ENCODE assay signal across 21 cellular contexts in the genomic region with DNA sequence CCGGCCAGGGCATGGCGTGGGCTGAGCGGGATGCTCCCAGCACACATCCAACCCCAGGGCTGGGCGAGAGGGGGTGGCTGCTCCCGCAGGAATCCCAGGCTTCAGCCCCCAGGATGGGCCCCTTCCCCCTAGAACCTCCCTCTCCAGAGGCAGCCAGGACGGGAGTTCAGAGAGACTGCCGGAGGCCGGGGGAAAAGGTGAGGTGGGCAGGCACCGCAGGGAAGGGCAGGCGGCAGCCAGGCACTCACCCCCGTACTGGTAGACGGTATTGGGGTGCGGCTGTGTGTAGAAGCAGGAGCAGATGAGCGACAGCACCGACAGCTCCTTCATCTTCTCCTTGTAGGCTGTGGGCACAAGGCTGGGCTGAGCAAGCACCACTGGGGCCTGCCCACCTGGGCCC. TPM values are rescaled to one million over a fixed set of nuclear protein-coding genes. Genes with fewer than 3 reads are reported as not detected.
DNase-seq lines count a peak whose midpoint lies in the region; ATAC-seq, FAIRE-seq and TF ChIP-seq lines count a peak whose summit lies in the region.
"Had no signal": no experiment of that assay in that cellular context is flagged by ENCODE, and none has a peak within 500 bp of the region (broad histone marks: within the 10 kb centered on the region; RNA-seq: fewer than 3 reads in every experiment).

No MANE protein-coding gene starts in this region.

- intact Hi-C loops in kidney (cut with DNase I), result no loop called here

- H3K9ac ChIP-seq in kidney (ENCODE audit: low read length in 2 of 2), result no peak overlapping the region

- TF ChIP-seq CTCF in RWPE2 (IDR thresholded peaks at IDR 0.05; ENCODE audit: poor library complexity, severe bottlenecking) (no peak), kidney (IDR thresholded peaks at IDR 0.05; ENCODE audit: borderline replicate concordance, extremely low read depth, insufficient read depth) (no peak)

- H3K9me3 ChIP-seq in RWPE2 (ENCODE audit: severe bottlenecking) (no peaks in the 10 kb centered on the region), kidney (ENCODE audit: control insufficient read depth in 1 of 2, low read length in 2 of 2) (no peaks in the 10 kb centered on the region)
- H3K9me3 ChIP-seq: HAP-1, SJCRH30 had no signal

- no peaks in the 10 kb centered on the region for H3K9me3 Mint-ChIP-seq in activated T-cell treated with anti-CD3 and anti-CD28 coated beads, Interleukin-2, amount 50 U/mL, for 4 hours
- H3K9me3 Mint-ChIP-seq in stimulated activated effector memory CD8-positive, alpha-beta T cell treated with anti-CD3 and anti-CD28 coated beads, Interleukin-12 subunit alpha, Interleukin-12 subunit beta, amount 100 ng/mL, for 72 hours, result no peaks in the 10 kb centered on the region
- H3K9me3 Mint-ChIP-seq: IgD-negative memory B cell had no signal

- peaks cover 11% of the 10 kb centered on the region for H3K4me1 Mint-ChIP-seq in activated T-cell treated with anti-CD3 and anti-CD28 coated beads, Interleukin-2, amount 50 U/mL, for 4 hours (ENCODE audit: low read depth)
- H3K4me1 Mint-ChIP-seq in stimulated activated effector memory CD8-positive, alpha-beta T cell treated with anti-CD3 and anti-CD28 coated beads, Interleukin-12 subunit alpha, Interleukin-12 subunit beta, amount 100 ng/mL, for 72 hours, result peaks cover 24% of the 10 kb centered on the region

- no peaks in the 10 kb centered on the region for H3K36me3 Mint-ChIP-seq in activated T-cell treated with anti-CD3 and anti-CD28 coated beads, Interleukin-2, amount 50 U/mL, for 4 hours (ENCODE audit: insufficient read depth)
- H3K36me3 Mint-ChIP-seq in stimulated activated effector memory CD8-positive, alpha-beta T cell treated with anti-CD3 and anti-CD28 coated beads, Interleukin-12 subunit alpha, Interleukin-12 subunit beta, amount 100 ng/mL, for 72 hours, result peaks cover 15% of the 10 kb centered on the region

- H3K27ac ChIP-seq in RWPE2 (ENCODE audit: poor library complexity, severe bottlenecking), result no peak overlapping the region
- no peak overlapping the region for H3K27ac ChIP-seq in kidney (ENCODE audit: low read depth in 2 of 2, low read length in 2 of 2)
- H3K27ac ChIP-seq: SJCRH30 had no signal

- H3K4me1 ChIP-seq in RWPE2 (ENCODE audit: insufficient read depth, poor library complexity, severe bottlenecking) (no peaks in the 10 kb centered on the region), kidney (ENCODE audit: control insufficient read depth in 1 of 2, insufficient read depth in 1 of 2, low read depth in 1 of 2, low read length in 2 of 2) (peaks cover 0 to 5% of the 10 kb centered on the region in 2 donors)
- H3K4me1 ChIP-seq: SJCRH30 had no signal

- H3K27ac Mint-ChIP-seq in stimulated activated effector memory CD8-positive, alpha-beta T cell treated with anti-CD3 and anti-CD28 coated beads, Interleukin-12 subunit alpha, Interleukin-12 subunit beta, amount 100 ng/mL, for 72 hours, result no peak overlapping the region

- peak overlapping the region; percentile 19 for H3K4me3 Mint-ChIP-seq in activated T-cell treated with anti-CD3 and anti-CD28 coated beads, Interleukin-2, amount 50 U/mL, for 4 hours
- peak overlapping the region; percentile 89 for H3K4me3 Mint-ChIP-seq in stimulated activated effector memory CD8-positive, alpha-beta T cell treated with anti-CD3 and anti-CD28 coated beads, Interleukin-12 subunit alpha, Interleukin-12 subunit beta, amount 100 ng/mL, for 72 hours

- H3K36me3 ChIP-seq in RWPE2 (ENCODE audit: low read depth) (no peaks in the 10 kb centered on the region), kidney (ENCODE audit: control insufficient read depth in 1 of 2, insufficient read depth in 2 of 2, low read length in 2 of 2) (no peaks in the 10 kb centered on the region)
- H3K36me3 ChIP-seq: HAP-1, SJCRH30 had no signal

- H3K4me3 ChIP-seq in RWPE2 (ENCODE audit: severe bottlenecking) (no peak overlapping the region), kidney (ENCODE audit: low read length in 2 of 2) (no peak overlapping the region)
- H3K4me3 ChIP-seq: HAP-1, SJCRH30 had no signal

- H3K27me3 Mint-ChIP-seq in activated T-cell treated with anti-CD3 and anti-CD28 coated beads, Interleukin-2, amount 50 U/mL, for 4 hours (ENCODE audit: low read depth), result no peaks in the 10 kb centered on the region

- H3K27me3 ChIP-seq in RWPE2 (ENCODE audit: insufficient read depth, poor library complexity, severe bottlenecking), result no peaks in the 10 kb centered on the region
- H3K27me3 ChIP-seq: SJCRH30 had no signal

- no peak for ATAC-seq in activated T-cell treated with anti-CD3 and anti-CD28 coated beads, Interleukin-2, amount 50 U/mL, for 4 hours
- no peak for ATAC-seq in RWPE2 (ENCODE audit: low read depth)
- ATAC-seq in stimulated activated effector memory CD8-positive, alpha-beta T cell treated with anti-CD3 and anti-CD28 coated beads, Interleukin-12 subunit alpha, Interleukin-12 subunit beta, amount 100 ng/mL, for 72 hours, result no peak
- no peak for ATAC-seq in GM19452 (IDR thresholded peaks at IDR 0.05; ENCODE audit: unreplicated experiment)

- DNase-seq in activated T-cell treated with anti-CD3 and anti-CD28 coated beads, Interleukin-2, amount 50 U/mL, for 4 hours, result no peak
- DNase-seq in activated T-cell treated with anti-CD3 and anti-CD28 coated beads for 4 hours (no peak), RWPE2 (ENCODE audit: low spot score) (peak; percentile 82), kidney (peak; percentile 73), NCI-H1436 treated with DMSO at 0.1 percent for 48 hours (lab: John Stamatoyannopoulos, UW) (no peak), SIG-M5 (lab: John Stamatoyannopoulos, UW) (no peak)
- no peak for DNase-seq in stimulated activated effector memory CD8-positive, alpha-beta T cell treated with anti-CD3 and anti-CD28 coated beads, Interleukin-12 subunit alpha, Interleukin-12 subunit beta, amount 100 ng/mL, for 72 hours (ENCODE audit: low spot score in 2 of 2)
- DNase-seq: C1 segment of cervical spinal cord; DMS153; Kasumi-1; NCI-H1105 treated with DMSO at 0.1 percent for 48 hours; NCI-H187 treated with DMSO at 0.1 percent for 48 hours; NCI-H446; NK-92 treated with Interleukin-12 subunit alpha and Interleukin-12 subunit beta, amount 100 ng/mL, for 24 hours; OCI-M1; RPMI8226; SJCRH30 had no signal

- no peak for FAIRE-seq in kidney (lab: Jason Lieb, UNC)
- FAIRE-seq: A204.1 had no signal

RNA-seq across cellular contexts. Expression of a gene that starts 9.3 kb away (rescaled TPM):
- 10 to 100 TPM; 11.4 to 16.2 (median 12.4) TPM for total RNA-seq in activated T-cell treated with anti-CD3 and anti-CD28 coated beads, Interleukin-2, amount 50 U/mL, for 4 hours
- 84.9 TPM for total RNA-seq in kidney
- polyA plus RNA-seq in kidney (ENCODE audit: insufficient read depth, low read depth, low replicate concordance), result 20.6 TPM

RNA-seq across cellular contexts. Expression of a gene that starts 14.1 kb away (rescaled TPM):
- 10 to 100 TPM; 50.6 to 67.7 (median 62.3) TPM for total RNA-seq in activated T-cell treated with anti-CD3 and anti-CD28 coated beads, Interleukin-2, amount 50 U/mL, for 4 hours
- 37.7 TPM for total RNA-seq in kidney
- 5.3 TPM for polyA plus RNA-seq in kidney (ENCODE audit: insufficient read depth, low read depth, low replicate concordance)

RNA-seq across cellular contexts. Expression of a gene that starts 17.1 kb away (rescaled TPM):
- total RNA-seq in activated T-cell treated with anti-CD3 and anti-CD28 coated beads, Interleukin-2, amount 50 U/mL, for 4 hours, result 10 to 100 TPM; 14.6 to 16.1 (median 15.1) TPM
- 13.4 TPM for total RNA-seq in kidney
- polyA plus RNA-seq in kidney (ENCODE audit: insufficient read depth, low read depth, low replicate concordance), result 6.1 TPM

RNA-seq across cellular contexts. Expression of a gene that starts 52.5 kb away (rescaled TPM):
- total RNA-seq in activated T-cell treated with anti-CD3 and anti-CD28 coated beads, Interleukin-2, amount 50 U/mL, for 4 hours, result under 1 TPM in 1 of 3 donors, not detected in 2; 0.47 TPM
- total RNA-seq in kidney, result 64.5 TPM
- polyA plus RNA-seq in kidney (ENCODE audit: insufficient read depth, low read depth, low replicate concordance), result 2.4 TPM
- polyA plus RNA-seq: IgD-negative memory B cell had no signal

Comparison
In these comparisons a context has a peak if more than half of its experiments do, and no peak if none do; other contexts are left out.
1. DNase-seq: peak in RWPE2 (single experiment) and kidney (single experiment); none in activated T-cell treated with anti-CD3 and anti-CD28 coated beads, Interleukin-2, amount 50 U/mL, for 4 hours (single experiment), activated T-cell treated with anti-CD3 and anti-CD28 coated beads for 4 hours (single experiment), stimulated activated effector memory CD8-positive, alpha-beta T cell treated with anti-CD3 and anti-CD28 coated beads, Interleukin-12 subunit alpha, Interleukin-12 subunit beta, amount 100 ng/mL, for 72 hours (0 of 2), NCI-H1436 treated with DMSO at 0.1 percent for 48 hours (single experiment) and SIG-M5 (single experiment).